1 cellular context compared by ENCODE assay signal in genomic region chr3:123392368-123392767, GRCh38.
TF ChIP-seq lines count a peak whose summit lies in the region.

No MANE protein-coding gene starts in this region.

TF ChIP-seq in IMR-90, 13 proteins besides CTCF, POLR2A, EP300 and RAD21 (continued from another document):
- TF ChIP-seq MAFK (IDR thresholded peaks at IDR 0.05; ENCODE audit: low read depth, low read length), result no peak
- TF ChIP-seq SMC3 (IDR thresholded peaks at IDR 0.05; ENCODE audit: low read depth, low read length), result no peak
